ENCODE assay signal across 16 cellular contexts in the genomic region with DNA sequence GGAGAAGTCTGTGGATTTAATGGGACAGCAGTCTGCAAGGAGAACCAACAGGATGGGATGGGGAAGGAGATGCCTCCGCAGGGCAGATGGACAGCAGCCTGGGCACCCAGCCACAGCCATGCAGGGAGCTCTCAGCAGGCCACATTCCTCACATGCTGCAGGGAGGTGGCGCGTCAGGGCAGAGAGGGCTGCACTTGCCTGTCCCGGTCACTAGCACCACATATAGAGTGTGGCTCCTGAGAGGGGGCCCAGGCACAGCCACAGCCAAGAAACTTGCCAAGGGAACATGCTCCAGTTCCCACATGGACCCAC.
A peak's percentile ranks its signal among the peaks of the same experiment; 100 is the strongest.
DNase-seq lines count a peak whose midpoint lies in the region; ATAC-seq and TF ChIP-seq lines count a peak whose summit lies in the region.
"Had no signal": no experiment of that assay in that cellular context is flagged by ENCODE, and none has a peak within 500 bp of the region (broad histone marks: within the 10 kb centered on the region; RNA-seq: fewer than 3 reads in every experiment).

No MANE protein-coding gene starts in this region.

- H3K27ac ChIP-seq in left ventricle myocardium inferior (replicated peaks): no peak overlapping the region
- H3K27ac ChIP-seq: foreskin keratinocyte, SK-N-MC had no signal

- DNase-seq in Right ventricle myocardium inferior (ENCODE audit: missing footprints): no peak
- DNase-seq in cardiac septum (ENCODE audit: low spot score): no peak
- peak; percentile 21 for DNase-seq in amniotic epithelial cell (ENCODE audit: low read depth)
- peak; percentile 71 for DNase-seq in left ventricle myocardium inferior
- DNase-seq in stimulated activated CD8-positive, alpha-beta memory T cell treated with anti-CD3 and anti-CD28 coated beads, Interleukin-4, amount 100 ng/mL, for 48 hours: no peak
- no peak for DNase-seq in NCI-H2171 (lab: John Stamatoyannopoulos, UW)
- DNase-seq in activated CD4-positive, CD25-positive, alpha-beta regulatory T cell treated with anti-CD3 and anti-CD28 coated beads, Interleukin-2, amount 50 U/mL, for 72 hours: no peak
- DNase-seq: COR-L47, foreskin keratinocyte, GDM1, natural killer cell, NCI-H1694 treated with DMSO at 0.1 percent for 48 hours had no signal

- no peaks in the 10 kb centered on the region for H3K27me3 ChIP-seq in left ventricle myocardium inferior (ENCODE audit: low read depth)

- H3K9me3 ChIP-seq in left ventricle myocardium inferior (replicated peaks): no peaks in the 10 kb centered on the region

- H3K36me3 Mint-ChIP-seq in stimulated activated memory B cell treated with anti-CD40 and anti-IgM and Interleukin-4, amounts not matched to agents 10 μg/mL and 1 μg/mL and 100 μg/mL, for 72 hours: no peaks in the 10 kb centered on the region
- H3K36me3 Mint-ChIP-seq: natural killer cell had no signal

- H3K4me1 Mint-ChIP-seq in stimulated activated memory B cell treated with anti-CD40 and anti-IgM and Interleukin-4, amounts not matched to agents 10 μg/mL and 1 μg/mL and 100 μg/mL, for 72 hours: peaks cover 10% of the 10 kb centered on the region

- peak overlapping the region; percentile 25 for H3K27ac Mint-ChIP-seq in stimulated activated memory B cell treated with anti-CD40 and anti-IgM and Interleukin-4, amounts not matched to agents 10 μg/mL and 1 μg/mL and 100 μg/mL, for 72 hours
- H3K27ac Mint-ChIP-seq: activated T-cell treated with anti-CD3 and anti-CD28 coated beads, Interleukin-2, amount 50 U/mL, for 72 hours had no signal

- peaks cover 64% of the 10 kb centered on the region for H3K27me3 Mint-ChIP-seq in stimulated activated memory B cell treated with anti-CD40 and anti-IgM and Interleukin-4, amounts not matched to agents 10 μg/mL and 1 μg/mL and 100 μg/mL, for 72 hours

- peak; percentile 85 for ATAC-seq in Right ventricle myocardium inferior
- no peak for ATAC-seq in stimulated activated memory B cell treated with anti-CD40 and anti-IgM and Interleukin-4, amounts not matched to agents 10 μg/mL and 1 μg/mL and 100 μg/mL, for 72 hours
- ATAC-seq: foreskin keratinocyte had no signal

- intact Hi-C loops in Right ventricle myocardium inferior (cut with DNase I) (no loop called here), cardiac septum (cut with DNase I) (no loop called here), left ventricle myocardium inferior (cut with micrococcal nuclease) (loop anchor here (10.0 kb wide), 1 partner anchor 83 kb away; a partner anchor contains a TSS)

- no peaks in the 10 kb centered on the region for H3K36me3 ChIP-seq in left ventricle myocardium inferior

- H3K4me3 ChIP-seq in left ventricle myocardium inferior: no peak overlapping the region
- H3K4me3 ChIP-seq: lung, SK-N-MC had no signal

- no peak overlapping the region for H3K4me3 Mint-ChIP-seq in stimulated activated memory B cell treated with anti-CD40 and anti-IgM and Interleukin-4, amounts not matched to agents 10 μg/mL and 1 μg/mL and 100 μg/mL, for 72 hours
- H3K4me3 Mint-ChIP-seq: natural killer cell had no signal

- no peaks in the 10 kb centered on the region for H3K9me3 Mint-ChIP-seq in stimulated activated memory B cell treated with anti-CD40 and anti-IgM and Interleukin-4, amounts not matched to agents 10 μg/mL and 1 μg/mL and 100 μg/mL, for 72 hours
- H3K9me3 Mint-ChIP-seq: activated T-cell treated with anti-CD3 and anti-CD28 coated beads, Interleukin-2, amount 50 U/mL, for 72 hours; natural killer cell had no signal

- TF ChIP-seq CTCF in left ventricle myocardium inferior (IDR thresholded peaks at IDR 0.05; ENCODE audit: borderline replicate concordance): no peak

- H3K4me1 ChIP-seq in left ventricle myocardium inferior: peaks cover 28% of the 10 kb centered on the region
- H3K4me1 ChIP-seq: foreskin keratinocyte had no signal

Comparison
In these comparisons a context has a peak if more than half of its experiments do, and no peak if none do; other contexts are left out.
1. DNase-seq: peak in amniotic epithelial cell (single experiment) and left ventricle myocardium inferior (single experiment); none in Right ventricle myocardium inferior (single experiment), cardiac septum (single experiment), stimulated activated CD8-positive, alpha-beta memory T cell treated with anti-CD3 and anti-CD28 coated beads, Interleukin-4, amount 100 ng/mL, for 48 hours (single experiment), NCI-H2171 (single experiment) and activated CD4-positive, CD25-positive, alpha-beta regulatory T cell treated with anti-CD3 and anti-CD28 coated beads, Interleukin-2, amount 50 U/mL, for 72 hours (single experiment).